ENCODE assay signal across 8 cellular contexts in the genomic region with DNA sequence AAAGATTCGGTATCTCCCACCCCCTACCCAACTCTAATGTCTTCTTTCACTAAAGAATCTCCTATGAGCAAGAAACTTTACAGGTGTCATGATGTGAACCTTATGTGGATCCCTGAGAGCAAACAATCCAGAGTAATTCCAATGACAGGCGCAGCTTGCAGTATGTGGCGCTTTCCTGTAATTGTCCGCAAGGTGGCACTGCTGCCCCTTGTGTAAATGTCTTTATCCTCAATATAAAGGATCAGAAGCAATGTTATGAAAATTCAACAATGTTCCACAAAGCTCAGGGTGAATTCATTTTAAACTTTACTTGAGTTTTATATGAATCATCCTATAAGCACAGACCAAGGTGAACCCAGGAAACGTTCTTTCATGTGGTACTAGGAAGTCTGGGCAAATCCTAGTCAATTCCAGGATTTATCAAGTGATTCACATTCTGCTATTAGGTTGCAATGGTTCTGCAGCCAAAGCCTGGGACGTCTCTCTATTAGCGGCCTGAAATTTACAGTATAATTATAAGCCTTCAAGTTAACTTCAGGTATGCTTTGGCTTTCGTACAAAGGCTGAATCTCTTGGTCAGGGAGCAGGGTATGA.
DNase-seq lines count a peak whose midpoint lies in the region; ATAC-seq and TF ChIP-seq lines count a peak whose summit lies in the region.

No MANE protein-coding gene starts in this region.

- TF ChIP-seq POLR2A in ovary (IDR thresholded peaks at IDR 0.05) = no peak
- TF ChIP-seq POLR2A in transverse colon (IDR thresholded peaks at IDR 0.05) = no peak

- H3K27me3 ChIP-seq in CD8-positive, alpha-beta T cell (ENCODE audit: insufficient read depth, low read length) = no peaks in the 10 kb centered on the region
- H3K27me3 ChIP-seq in SJCRH30 (no peaks in the 10 kb centered on the region), ovary (no peaks in the 10 kb centered on the region), transverse colon (no peaks in the 10 kb centered on the region)

- in situ Hi-C loops in transverse colon (cut with MboI; ENCODE audit: low pct_ligation_motif_present in 1 of 4, low pct_unique_long_range_greater_than_20kb in 1 of 4, low sequenced_read_pairs in 3 of 4) = loop anchor here (5.0 to 10.0 kb wide), 5 partner anchors 171 to 303 kb away; no protein-coding TSS in a partner anchor

- no peaks in the 10 kb centered on the region for H3K9me3 ChIP-seq in CD8-positive, alpha-beta T cell (ENCODE audit: low read length)
- H3K9me3 ChIP-seq in SJCRH30 (replicated peaks) = no peaks in the 10 kb centered on the region
- no peaks in the 10 kb centered on the region for H3K9me3 ChIP-seq in ovary
- no peaks in the 10 kb centered on the region for H3K9me3 ChIP-seq in transverse colon

- no peaks in the 10 kb centered on the region for H3K4me1 ChIP-seq in CD8-positive, alpha-beta T cell (ENCODE audit: insufficient read depth, low read length)
- no peaks in the 10 kb centered on the region for H3K4me1 ChIP-seq in SJCRH30
- H3K4me1 ChIP-seq in ovary (ENCODE audit: insufficient read depth) = peaks cover 1% of the 10 kb centered on the region
- peaks cover 0 to 8% (median 0%) of the 10 kb centered on the region in 4 donors for H3K4me1 ChIP-seq in transverse colon

- H3K27ac ChIP-seq in CD8-positive, alpha-beta T cell (ENCODE audit: low read depth, low read length) = no peak overlapping the region
- H3K27ac ChIP-seq in SJCRH30 (no peak overlapping the region), ovary (no peak overlapping the region), transverse colon (no peak overlapping the region)

- ATAC-seq in CD8-positive, alpha-beta T cell = peak; percentile 77

- H3K27ac Mint-ChIP-seq in CD8-positive, alpha-beta T cell = no peak overlapping the region

- intact Hi-C loops in CD8-positive, alpha-beta T cell (cut with DNase I, micrococcal nuclease) = loop anchor here (1.0 to 10.0 kb wide), 4 partner anchors 303 to 1531 kb away; no protein-coding TSS in a partner anchor
- intact Hi-C loops in ovary (cut with DNase I) (loop anchor here (2.0 to 10.0 kb wide), 5 partner anchors 228 to 298 kb away; no protein-coding TSS in a partner anchor), transverse colon (cut with DNase I; ENCODE audit: low total_unique reads) (no loop called here)

- H3K27me3 Mint-ChIP-seq in CD8-positive, alpha-beta T cell (ENCODE audit: low read depth) = peaks cover 20% of the 10 kb centered on the region

- DNase-seq in CD8-positive, alpha-beta T cell = peak; percentile 32 to 73 (median 63)
- DNase-seq in GM20000 (ENCODE audit: low spot score) (peak; percentile 51), LHCN-M2 (ENCODE audit: low read depth) (peak; percentile 63), SJCRH30 (peak; percentile 71 to 90), germinal center (ENCODE audit: low spot score) (peak; percentile 53), ovary (peak; percentile 47 to 78 (median 68)), transverse colon (peak; percentile 87)
- peak; percentile 17 to 55 (median 32) for DNase-seq in activated naive CD4-positive, alpha-beta T cell (lab: John Stamatoyannopoulos, UW)

- no peaks in the 10 kb centered on the region for H3K4me1 Mint-ChIP-seq in CD8-positive, alpha-beta T cell (ENCODE audit: low read depth)

- CTCF ChIA-PET in CD8-positive, alpha-beta T cell (lab: Charles Lee) = interaction anchor here (0.6 to 9.8 kb wide), 32 partner anchors 9 to 464 kb away, joined by 3 to 233 read pairs (median 5); partner anchors contain the start of genes C9orf40, CARNMT1, NMRK1 and TRPM6

- H3K36me3 Mint-ChIP-seq in CD8-positive, alpha-beta T cell = no peaks in the 10 kb centered on the region

- TF ChIP-seq EP300 in ovary (IDR thresholded peaks at IDR 0.05) (no peak), transverse colon (IDR thresholded peaks at IDR 0.05; ENCODE audit: low read depth) (no peak)

- no peaks in the 10 kb centered on the region for H3K36me3 ChIP-seq in CD8-positive, alpha-beta T cell (ENCODE audit: insufficient read depth, low read length)
- no peaks in the 10 kb centered on the region for H3K36me3 ChIP-seq in SJCRH30
- H3K36me3 ChIP-seq in ovary = no peaks in the 10 kb centered on the region
- H3K36me3 ChIP-seq in transverse colon = no peaks in the 10 kb centered on the region

- TF ChIP-seq CTCF in CD8-positive, alpha-beta T cell (IDR thresholded peaks at IDR 0.05) = peak; percentile 93
- TF ChIP-seq CTCF in GM20000 (IDR thresholded peaks at IDR 0.05; ENCODE audit: extremely low read depth, missing control alignments) = peak; percentile 96
- TF ChIP-seq CTCF in ovary (IDR thresholded peaks at IDR 0.05) = peak; percentile 50 to 61 (median 60)
- peak; percentile 86 to 90 (median 87) for TF ChIP-seq CTCF in transverse colon (IDR thresholded peaks at IDR 0.05)

- H3K9me3 Mint-ChIP-seq in CD8-positive, alpha-beta T cell = no peaks in the 10 kb centered on the region

- H3K4me3 Mint-ChIP-seq in CD8-positive, alpha-beta T cell = no peak overlapping the region

- POLR2A ChIA-PET in CD8-positive, alpha-beta T cell (lab: Charles Lee) = no interaction called here

- WGBS in ovary, 3 donors = 19 to 21% (median 20%) methylated on average over 8 of the region's 8 CpGs
- WGBS in transverse colon (ENCODE audit: low coverage in 1 of 2), 2 donors = 12 to 21% methylated on average over 7 to 8 of the region's 8 CpGs

- H3K4me3 ChIP-seq in CD8-positive, alpha-beta T cell (ENCODE audit: low read depth, low read length) = no peak overlapping the region
- no peak overlapping the region for H3K4me3 ChIP-seq in SJCRH30
- H3K4me3 ChIP-seq in ovary = no peak overlapping the region
- no peak overlapping the region for H3K4me3 ChIP-seq in transverse colon

Comparison
In these comparisons a context has a peak if more than half of its experiments do, and no peak if none do; other contexts are left out.
1. DNase-seq: peak in every context shown above with its lines; median percentile 87 in transverse colon; 80 in SJCRH30; 68 in ovary; 63 in CD8-positive, alpha-beta T cell; 63 in LHCN-M2; 53 in germinal center; 51 in GM20000; 32 in activated naive CD4-positive, alpha-beta T cell.